Comparison of ENCODE assay signal across 26 cellular contexts in genomic region chr1:161843156-161843555, GRCh38.
DNase-seq lines count a peak whose midpoint lies in the region; ATAC-seq, FAIRE-seq and TF ChIP-seq lines count a peak whose summit lies in the region.
"Had no signal": no experiment of that assay in that cellular context is flagged by ENCODE, and none has a peak within 500 bp of the region (broad histone marks: within the 10 kb centered on the region; RNA-seq: fewer than 3 reads in every experiment).

No MANE protein-coding gene starts in this region.

- H3K27me3 ChIP-seq in HepG2 (ENCODE audit: control insufficient read depth in 1 of 2, insufficient read depth in 2 of 2, low read length in 2 of 2) (no peaks in the 10 kb centered on the region), H7 (ENCODE audit: control insufficient read depth, insufficient read depth, low read length) (no peaks in the 10 kb centered on the region)
- H3K27me3 ChIP-seq: dorsolateral prefrontal cortex, foreskin keratinocyte, hepatocyte, neutrophil had no signal

- POLR2A ChIA-PET in HepG2 (lab: Yijun Ruan, JAX): no interaction called here

- ATAC-seq in HepG2: no peak
- ATAC-seq: activated CD4-positive, alpha-beta T cell treated with anti-CD3 and anti-CD28 coated beads for 36 hours; foreskin keratinocyte; left lobe of liver had no signal

- no peak overlapping the region for H3K4me2 ChIP-seq in HepG2 (ENCODE audit: low read depth, low read length)
- H3K4me2 ChIP-seq: hepatocyte had no signal

- no TSS peak for BruUV-seq in HepG2 (replicated peaks; lab: Mats Ljungman, UMichigan)

- H3K27ac ChIP-seq in HepG2 (ENCODE audit: extremely low read length, insufficient read depth, low read length): no peak overlapping the region
- H3K27ac ChIP-seq: dorsolateral prefrontal cortex, foreskin keratinocyte, hepatocyte, HL-60, neutrophil, prostate gland had no signal

- no peaks in the 10 kb centered on the region for H3K79me2 ChIP-seq in HepG2 (ENCODE audit: insufficient read depth, low read length)
- H3K79me2 ChIP-seq: hepatocyte had no signal

- in situ Hi-C loops in astrocyte of the cerebellum (cut with HindIII; ENCODE audit: low sequenced_read_pairs) (no loop called here), HepG2 (cut with HindIII; ENCODE audit: extremely low pct_ligation_motif_present, low pct_unique_long_range_greater_than_20kb) (no loop called here)

- TF ChIP-seq CTCF in AG10803 (conservative IDR thresholded peaks at IDR 0.05; ENCODE audit: low read length): no peak
- no peak for TF ChIP-seq CTCF in astrocyte of the cerebellum (IDR thresholded peaks at IDR 0.05; ENCODE audit: low read depth, low read length, missing control alignments)
- no peak for TF ChIP-seq CTCF in fibroblast of villous mesenchyme (IDR thresholded peaks at IDR 0.05; ENCODE audit: insufficient read depth, low read depth, low read length)
- no peak for TF ChIP-seq CTCF in HepG2 (CRISPR knock-in tag; IDR thresholded peaks at IDR 0.05)
- no peak for TF ChIP-seq CTCF in GM20000 (IDR thresholded peaks at IDR 0.05; ENCODE audit: extremely low read depth, missing control alignments)

- TF ChIP-seq EP300 in HepG2 (IDR thresholded peaks at IDR 0.05; ENCODE audit: low read depth in 2 of 2, low read length in 2 of 2): no peak
- no peak for TF ChIP-seq EP300 in HepG2 (CRISPR knock-in tag; IDR thresholded peaks at IDR 0.05; ENCODE audit: borderline replicate concordance)

- no peak for TF ChIP-seq POLR2A in HepG2 (IDR thresholded peaks at IDR 0.05; ENCODE audit: insufficient read depth in 1 of 2, low read depth in 2 of 2, low read length in 2 of 2)

- intact Hi-C loops in HepG2 (cut with micrococcal nuclease; ENCODE audit: unreplicated experiment): no loop called here

- CTCF ChIA-PET in HepG2 (lab: Yijun Ruan, JAX; ENCODE audit: low intra/inter-chr PET ratio, low total read pairs): no interaction called here

- H3K4me3 ChIP-seq in AG10803 (ENCODE audit: low read length) (no peak overlapping the region), astrocyte of the cerebellum (ENCODE audit: low read depth, low read length) (no peak overlapping the region), fibroblast of villous mesenchyme (ENCODE audit: low read depth, low read length) (no peak overlapping the region), HepG2 (replicated peaks in 1 of 3; ENCODE audit: insufficient read depth in 1 of 3, low read depth in 2 of 3, low read length in 3 of 3) (no peak overlapping the region), H7 (ENCODE audit: insufficient read depth, low read depth, low read length) (no peak overlapping the region)
- H3K4me3 ChIP-seq: dorsolateral prefrontal cortex, hepatocyte, prostate gland had no signal

- H3K9me3 ChIP-seq in HepG2 (ENCODE audit: low read length): no peaks in the 10 kb centered on the region
- H3K9me3 ChIP-seq: neutrophil, prostate gland had no signal

- no peak overlapping the region for H2AFZ ChIP-seq in HepG2 (ENCODE audit: low read length)
- H2AFZ ChIP-seq: hepatocyte had no signal

- no peaks in the 10 kb centered on the region for H4K20me1 ChIP-seq in HepG2 (ENCODE audit: insufficient read depth, low read length)

- 88% methylated on average over 1 of the region's 1 CpG for WGBS in HepG2 (ENCODE audit: low lambda C conversion rate)

- no peak for FAIRE-seq in HepG2 (lab: Jason Lieb, UNC)

- DNase-seq in AG10803 (ENCODE audit: low read depth): peak; percentile 50
- DNase-seq in HCEC 1CT: peak; percentile 16
- peak; percentile 20 for DNase-seq in astrocyte of the cerebellum (ENCODE audit: low read depth)
- peak; percentile 7 for DNase-seq in fibroblast of villous mesenchyme (ENCODE audit: low read depth)
- no peak for DNase-seq in HepG2 (ENCODE audit: low spot score)
- no peak for DNase-seq in NCI-H1930 (lab: John Stamatoyannopoulos, UW)
- no peak for DNase-seq in H7
- no peak for DNase-seq in GM20000 (ENCODE audit: low spot score)
- DNase-seq: ACHN; activated CD4-positive, alpha-beta T cell treated with anti-CD3 and anti-CD28 coated beads for 36 hours; anterior cingulate cortex; C1 segment of cervical spinal cord; Calu3; dorsolateral prefrontal cortex; foreskin keratinocyte; mesendoderm; MM.1S; NCI-H1417; NCI-H2081 treated with DMSO at 0.1 percent for 48 hours; NCI-H446 treated with DMSO at 0.1 percent for 48 hours; substantia nigra had no signal

- H3K9ac ChIP-seq in HepG2 (ENCODE audit: insufficient read depth, low read depth, low read length): no peak overlapping the region

- H3K36me3 ChIP-seq in HepG2 (replicated peaks in 1 of 2; ENCODE audit: control insufficient read depth in 1 of 2, insufficient read depth in 2 of 2, low read length in 2 of 2): peaks cover 1 to 10% of the 10 kb centered on the region in 2 experiments; a peak in 4 of 5 replicates
- H3K36me3 ChIP-seq in H7 (replicated peaks; ENCODE audit: control insufficient read depth, insufficient read depth, low read length): no peaks in the 10 kb centered on the region; the same call in 1 of the 2 replicates
- H3K36me3 ChIP-seq: prostate gland had no signal

- no peaks in the 10 kb centered on the region for H3K4me1 ChIP-seq in HepG2 (ENCODE audit: insufficient read depth, low read length)
- H3K4me1 ChIP-seq: foreskin keratinocyte, prostate gland had no signal

- no peak for TF ChIP-seq RAD21 in HepG2 (CRISPR knock-in tag; IDR thresholded peaks at IDR 0.05)

TF ChIP-seq in HepG2, 621 proteins besides CTCF, POLR2A, EP300 and RAD21 (continues in another document):
- TF ChIP-seq MED8 (CRISPR knock-in tag; IDR thresholded peaks at IDR 0.05; ENCODE audit: insufficient replicate concordance) (no peak), MTA3 (CRISPR knock-in tag; IDR thresholded peaks at IDR 0.05) (no peak), HNF1A (IDR thresholded peaks at IDR 0.05; ENCODE audit: low read depth) (no peak), HNF1A (CRISPR knock-in tag; IDR thresholded peaks at IDR 0.05; ENCODE audit: borderline replicate concordance) (no peak), ZNF75D (CRISPR knock-in tag; IDR thresholded peaks at IDR 0.05; ENCODE audit: borderline replicate concordance) (no peak), GABPB1 (CRISPR knock-in tag; IDR thresholded peaks at IDR 0.05) (no peak), NFYC (CRISPR knock-in tag; IDR thresholded peaks at IDR 0.05) (no peak), ZNF552 (CRISPR knock-in tag; IDR thresholded peaks at IDR 0.05; ENCODE audit: borderline replicate concordance) (no peak), POLR2AphosphoS5 (IDR thresholded peaks at IDR 0.05; ENCODE audit: low read depth, low read length) (no peak), TAF1 (CRISPR knock-in tag; IDR thresholded peaks at IDR 0.05) (no peak)
- TF ChIP-seq, protein P1, sequence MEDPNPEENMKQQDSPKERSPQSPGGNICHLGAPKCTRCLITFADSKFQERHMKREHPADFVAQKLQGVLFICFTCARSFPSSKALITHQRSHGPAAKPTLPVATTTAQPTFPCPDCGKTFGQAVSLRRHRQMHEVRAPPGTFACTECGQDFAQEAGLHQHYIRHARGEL (CRISPR knock-in tag; IDR thresholded peaks at IDR 0.05): no peak
- TF ChIP-seq, protein P2, sequence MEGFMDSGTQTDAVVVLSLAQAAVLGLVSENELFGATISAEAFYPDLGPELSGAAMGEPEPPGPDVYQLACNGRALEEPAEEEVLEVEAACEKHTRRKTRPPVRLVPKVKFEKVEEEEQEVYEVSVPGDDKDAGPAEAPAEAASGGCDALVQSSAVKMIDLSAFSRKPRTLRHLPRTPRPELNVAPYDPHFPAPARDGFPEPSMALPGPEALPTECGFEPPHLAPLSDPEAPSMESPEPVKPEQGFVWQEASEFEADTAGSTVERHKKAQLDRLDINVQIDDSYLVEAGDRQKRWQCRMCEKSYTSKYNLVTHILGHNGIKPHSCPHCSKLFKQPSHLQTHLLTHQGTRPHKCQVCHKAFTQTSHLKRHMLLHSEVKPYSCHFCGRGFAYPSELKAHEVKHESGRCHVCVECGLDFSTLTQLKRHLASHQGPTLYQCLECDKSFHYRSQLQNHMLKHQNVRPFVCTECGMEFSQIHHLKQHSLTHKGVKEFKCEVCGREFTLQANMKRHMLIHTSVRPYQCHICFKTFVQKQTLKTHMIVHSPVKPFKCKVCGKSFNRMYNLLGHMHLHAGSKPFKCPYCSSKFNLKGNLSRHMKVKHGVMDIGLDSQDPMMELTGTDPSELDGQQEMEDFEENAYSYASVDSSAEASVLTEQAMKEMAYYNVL (CRISPR knock-in tag; IDR thresholded peaks at IDR 0.05; ENCODE audit: borderline replicate concordance): no peak
- TF ChIP-seq, protein P3, sequence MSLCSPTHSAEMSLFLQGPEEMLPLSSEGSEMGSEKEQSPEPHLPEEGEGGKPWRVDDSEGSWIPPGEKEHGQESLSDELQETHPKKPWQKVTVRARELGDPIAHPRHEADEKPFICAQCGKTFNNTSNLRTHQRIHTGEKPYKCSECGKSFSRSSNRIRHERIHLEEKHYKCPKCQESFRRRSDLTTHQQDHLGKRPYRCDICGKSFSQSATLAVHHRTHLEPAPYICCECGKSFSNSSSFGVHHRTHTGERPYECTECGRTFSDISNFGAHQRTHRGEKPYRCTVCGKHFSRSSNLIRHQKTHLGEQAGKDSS (CRISPR knock-in tag; IDR thresholded peaks at IDR 0.05; ENCODE audit: borderline replicate concordance, low read depth): no peak

Comparison
In these comparisons a context has a peak if more than half of its experiments do, and no peak if none do; other contexts are left out.
1. DNase-seq: peak in AG10803 (single experiment), HCEC 1CT (single experiment), astrocyte of the cerebellum (single experiment) and fibroblast of villous mesenchyme (single experiment); none in HepG2 (single experiment), NCI-H1930 (0 of 2), H7 (single experiment) and GM20000 (single experiment).